Comparison of ENCODE assay signal across 1 cellular context in the genomic region with DNA sequence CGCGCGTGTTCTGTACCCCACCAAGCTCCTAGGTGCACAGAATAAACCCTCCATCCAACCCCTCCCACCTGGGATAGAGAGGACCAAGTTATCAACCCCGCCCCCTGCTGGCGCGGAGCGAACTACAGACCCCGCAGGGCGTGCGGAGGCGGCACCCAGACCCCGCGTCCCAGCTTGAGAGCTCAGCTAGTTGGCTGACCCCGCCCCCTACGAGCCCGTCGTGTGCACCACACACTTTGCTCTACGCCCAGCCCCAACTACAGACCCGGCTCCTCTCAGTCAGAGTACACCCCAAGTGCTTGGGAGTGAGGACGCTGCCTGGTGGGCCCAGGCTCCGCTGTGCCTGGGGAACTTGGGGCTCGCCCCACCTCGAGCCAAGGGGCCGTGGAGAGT.
A peak's percentile ranks its signal among the peaks of the same experiment; 100 is the strongest.
TF ChIP-seq lines count a peak whose summit lies in the region.

No MANE protein-coding gene starts in this region.

TF ChIP-seq in HepG2, 621 proteins besides CTCF, POLR2A, EP300 and RAD21 (continued from another document):
- TF ChIP-seq, protein P1, sequence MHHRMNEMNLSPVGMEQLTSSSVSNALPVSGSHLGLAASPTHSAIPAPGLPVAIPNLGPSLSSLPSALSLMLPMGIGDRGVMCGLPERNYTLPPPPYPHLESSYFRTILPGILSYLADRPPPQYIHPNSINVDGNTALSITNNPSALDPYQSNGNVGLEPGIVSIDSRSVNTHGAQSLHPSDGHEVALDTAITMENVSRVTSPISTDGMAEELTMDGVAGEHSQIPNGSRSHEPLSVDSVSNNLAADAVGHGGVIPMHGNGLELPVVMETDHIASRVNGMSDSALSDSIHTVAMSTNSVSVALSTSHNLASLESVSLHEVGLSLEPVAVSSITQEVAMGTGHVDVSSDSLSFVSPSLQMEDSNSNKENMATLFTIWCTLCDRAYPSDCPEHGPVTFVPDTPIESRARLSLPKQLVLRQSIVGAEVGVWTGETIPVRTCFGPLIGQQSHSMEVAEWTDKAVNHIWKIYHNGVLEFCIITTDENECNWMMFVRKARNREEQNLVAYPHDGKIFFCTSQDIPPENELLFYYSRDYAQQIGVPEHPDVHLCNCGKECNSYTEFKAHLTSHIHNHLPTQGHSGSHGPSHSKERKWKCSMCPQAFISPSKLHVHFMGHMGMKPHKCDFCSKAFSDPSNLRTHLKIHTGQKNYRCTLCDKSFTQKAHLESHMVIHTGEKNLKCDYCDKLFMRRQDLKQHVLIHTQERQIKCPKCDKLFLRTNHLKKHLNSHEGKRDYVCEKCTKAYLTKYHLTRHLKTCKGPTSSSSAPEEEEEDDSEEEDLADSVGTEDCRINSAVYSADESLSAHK (CRISPR knock-in tag; IDR thresholded peaks at IDR 0.05; ENCODE audit: borderline replicate concordance), result no peak
- TF ChIP-seq ZNF562 (CRISPR knock-in tag; IDR thresholded peaks at IDR 0.05; ENCODE audit: borderline replicate concordance) (no peak), ZNF556 (CRISPR knock-in tag; IDR thresholded peaks at IDR 0.05; ENCODE audit: borderline replicate concordance) (no peak), CENPX (CRISPR knock-in tag; IDR thresholded peaks at IDR 0.05) (no peak), GFI1 (CRISPR knock-in tag; IDR thresholded peaks at IDR 0.05; ENCODE audit: borderline replicate concordance) (no peak), ELK4 (CRISPR knock-in tag; IDR thresholded peaks at IDR 0.05; ENCODE audit: borderline replicate concordance) (0 out of 2 replicates have a peak, but pooled peaks have one; percentile 26), ZNF253 (CRISPR knock-in tag; IDR thresholded peaks at IDR 0.05; ENCODE audit: borderline replicate concordance) (no peak), ZNF580 (CRISPR knock-in tag; IDR thresholded peaks at IDR 0.05; ENCODE audit: borderline replicate concordance, low read depth) (no peak), ZNF609 (CRISPR knock-in tag; IDR thresholded peaks at IDR 0.05; ENCODE audit: borderline replicate concordance) (no peak), SRY (CRISPR knock-in tag; IDR thresholded peaks at IDR 0.05) (0 out of 2 replicates have a peak, but pooled peaks have one; percentile 39), STAG1 (CRISPR knock-in tag; IDR thresholded peaks at IDR 0.05) (peak; percentile 56), CHCHD3 (CRISPR knock-in tag; IDR thresholded peaks at IDR 0.05) (no peak), DR1 (CRISPR knock-in tag; IDR thresholded peaks at IDR 0.05) (no peak), ZNF225 (CRISPR knock-in tag; IDR thresholded peaks at IDR 0.05) (0 out of 2 replicates have a peak, but pooled peaks have one; percentile 11), ZNF235 (CRISPR knock-in tag; IDR thresholded peaks at IDR 0.05; ENCODE audit: borderline replicate concordance) (no peak), ZNF510 (CRISPR knock-in tag; IDR thresholded peaks at IDR 0.05; ENCODE audit: low read depth) (no peak), PITX1 (CRISPR knock-in tag; IDR thresholded peaks at IDR 0.05) (no peak)
- TF ChIP-seq, protein P2, sequence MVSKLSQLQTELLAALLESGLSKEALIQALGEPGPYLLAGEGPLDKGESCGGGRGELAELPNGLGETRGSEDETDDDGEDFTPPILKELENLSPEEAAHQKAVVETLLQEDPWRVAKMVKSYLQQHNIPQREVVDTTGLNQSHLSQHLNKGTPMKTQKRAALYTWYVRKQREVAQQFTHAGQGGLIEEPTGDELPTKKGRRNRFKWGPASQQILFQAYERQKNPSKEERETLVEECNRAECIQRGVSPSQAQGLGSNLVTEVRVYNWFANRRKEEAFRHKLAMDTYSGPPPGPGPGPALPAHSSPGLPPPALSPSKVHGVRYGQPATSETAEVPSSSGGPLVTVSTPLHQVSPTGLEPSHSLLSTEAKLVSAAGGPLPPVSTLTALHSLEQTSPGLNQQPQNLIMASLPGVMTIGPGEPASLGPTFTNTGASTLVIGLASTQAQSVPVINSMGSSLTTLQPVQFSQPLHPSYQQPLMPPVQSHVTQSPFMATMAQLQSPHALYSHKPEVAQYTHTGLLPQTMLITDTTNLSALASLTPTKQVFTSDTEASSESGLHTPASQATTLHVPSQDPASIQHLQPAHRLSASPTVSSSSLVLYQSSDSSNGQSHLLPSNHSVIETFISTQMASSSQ (IDR thresholded peaks at IDR 0.05; ENCODE audit: low read depth), result no peak
- TF ChIP-seq, protein P2 (CRISPR knock-in tag; IDR thresholded peaks at IDR 0.05; ENCODE audit: borderline replicate concordance), result no peak
- TF ChIP-seq, protein P3, sequence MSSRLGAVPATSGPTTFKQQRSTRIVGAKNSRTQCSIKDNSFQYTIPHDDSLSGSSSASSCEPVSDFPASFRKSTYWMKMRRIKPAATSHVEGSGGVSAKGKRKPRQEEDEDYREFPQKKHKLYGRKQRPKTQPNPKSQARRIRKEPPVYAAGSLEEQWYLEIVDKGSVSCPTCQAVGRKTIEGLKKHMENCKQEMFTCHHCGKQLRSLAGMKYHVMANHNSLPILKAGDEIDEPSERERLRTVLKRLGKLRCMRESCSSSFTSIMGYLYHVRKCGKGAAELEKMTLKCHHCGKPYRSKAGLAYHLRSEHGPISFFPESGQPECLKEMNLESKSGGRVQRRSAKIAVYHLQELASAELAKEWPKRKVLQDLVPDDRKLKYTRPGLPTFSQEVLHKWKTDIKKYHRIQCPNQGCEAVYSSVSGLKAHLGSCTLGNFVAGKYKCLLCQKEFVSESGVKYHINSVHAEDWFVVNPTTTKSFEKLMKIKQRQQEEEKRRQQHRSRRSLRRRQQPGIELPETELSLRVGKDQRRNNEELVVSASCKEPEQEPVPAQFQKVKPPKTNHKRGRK (CRISPR knock-in tag; IDR thresholded peaks at IDR 0.05), result no peak
- TF ChIP-seq, protein P4, sequence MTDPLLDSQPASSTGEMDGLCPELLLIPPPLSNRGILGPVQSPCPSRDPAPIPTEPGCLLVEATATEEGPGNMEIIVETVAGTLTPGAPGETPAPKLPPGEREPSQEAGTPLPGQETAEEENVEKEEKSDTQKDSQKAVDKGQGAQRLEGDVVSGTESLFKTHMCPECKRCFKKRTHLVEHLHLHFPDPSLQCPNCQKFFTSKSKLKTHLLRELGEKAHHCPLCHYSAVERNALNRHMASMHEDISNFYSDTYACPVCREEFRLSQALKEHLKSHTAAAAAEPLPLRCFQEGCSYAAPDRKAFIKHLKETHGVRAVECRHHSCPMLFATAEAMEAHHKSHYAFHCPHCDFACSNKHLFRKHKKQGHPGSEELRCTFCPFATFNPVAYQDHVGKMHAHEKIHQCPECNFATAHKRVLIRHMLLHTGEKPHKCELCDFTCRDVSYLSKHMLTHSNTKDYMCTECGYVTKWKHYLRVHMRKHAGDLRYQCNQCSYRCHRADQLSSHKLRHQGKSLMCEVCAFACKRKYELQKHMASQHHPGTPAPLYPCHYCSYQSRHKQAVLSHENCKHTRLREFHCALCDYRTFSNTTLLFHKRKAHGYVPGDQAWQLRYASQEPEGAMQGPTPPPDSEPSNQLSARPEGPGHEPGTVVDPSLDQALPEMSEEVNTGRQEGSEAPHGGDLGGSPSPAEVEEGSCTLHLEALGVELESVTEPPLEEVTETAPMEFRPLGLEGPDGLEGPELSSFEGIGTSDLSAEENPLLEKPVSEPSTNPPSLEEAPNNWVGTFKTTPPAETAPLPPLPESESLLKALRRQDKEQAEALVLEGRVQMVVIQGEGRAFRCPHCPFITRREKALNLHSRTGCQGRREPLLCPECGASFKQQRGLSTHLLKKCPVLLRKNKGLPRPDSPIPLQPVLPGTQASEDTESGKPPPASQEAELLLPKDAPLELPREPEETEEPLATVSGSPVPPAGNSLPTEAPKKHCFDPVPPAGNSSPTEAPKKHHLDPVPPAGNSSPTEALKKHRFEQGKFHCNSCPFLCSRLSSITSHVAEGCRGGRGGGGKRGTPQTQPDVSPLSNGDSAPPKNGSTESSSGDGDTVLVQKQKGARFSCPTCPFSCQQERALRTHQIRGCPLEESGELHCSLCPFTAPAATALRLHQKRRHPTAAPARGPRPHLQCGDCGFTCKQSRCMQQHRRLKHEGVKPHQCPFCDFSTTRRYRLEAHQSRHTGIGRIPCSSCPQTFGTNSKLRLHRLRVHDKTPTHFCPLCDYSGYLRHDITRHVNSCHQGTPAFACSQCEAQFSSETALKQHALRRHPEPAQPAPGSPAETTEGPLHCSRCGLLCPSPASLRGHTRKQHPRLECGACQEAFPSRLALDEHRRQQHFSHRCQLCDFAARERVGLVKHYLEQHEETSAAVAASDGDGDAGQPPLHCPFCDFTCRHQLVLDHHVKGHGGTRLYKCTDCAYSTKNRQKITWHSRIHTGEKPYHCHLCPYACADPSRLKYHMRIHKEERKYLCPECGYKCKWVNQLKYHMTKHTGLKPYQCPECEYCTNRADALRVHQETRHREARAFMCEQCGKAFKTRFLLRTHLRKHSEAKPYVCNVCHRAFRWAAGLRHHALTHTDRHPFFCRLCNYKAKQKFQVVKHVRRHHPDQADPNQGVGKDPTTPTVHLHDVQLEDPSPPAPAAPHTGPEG (CRISPR knock-in tag; IDR thresholded peaks at IDR 0.05), result 0 out of 2 replicates have a peak, but pooled peaks have one; percentile 23
- TF ChIP-seq, protein P5, sequence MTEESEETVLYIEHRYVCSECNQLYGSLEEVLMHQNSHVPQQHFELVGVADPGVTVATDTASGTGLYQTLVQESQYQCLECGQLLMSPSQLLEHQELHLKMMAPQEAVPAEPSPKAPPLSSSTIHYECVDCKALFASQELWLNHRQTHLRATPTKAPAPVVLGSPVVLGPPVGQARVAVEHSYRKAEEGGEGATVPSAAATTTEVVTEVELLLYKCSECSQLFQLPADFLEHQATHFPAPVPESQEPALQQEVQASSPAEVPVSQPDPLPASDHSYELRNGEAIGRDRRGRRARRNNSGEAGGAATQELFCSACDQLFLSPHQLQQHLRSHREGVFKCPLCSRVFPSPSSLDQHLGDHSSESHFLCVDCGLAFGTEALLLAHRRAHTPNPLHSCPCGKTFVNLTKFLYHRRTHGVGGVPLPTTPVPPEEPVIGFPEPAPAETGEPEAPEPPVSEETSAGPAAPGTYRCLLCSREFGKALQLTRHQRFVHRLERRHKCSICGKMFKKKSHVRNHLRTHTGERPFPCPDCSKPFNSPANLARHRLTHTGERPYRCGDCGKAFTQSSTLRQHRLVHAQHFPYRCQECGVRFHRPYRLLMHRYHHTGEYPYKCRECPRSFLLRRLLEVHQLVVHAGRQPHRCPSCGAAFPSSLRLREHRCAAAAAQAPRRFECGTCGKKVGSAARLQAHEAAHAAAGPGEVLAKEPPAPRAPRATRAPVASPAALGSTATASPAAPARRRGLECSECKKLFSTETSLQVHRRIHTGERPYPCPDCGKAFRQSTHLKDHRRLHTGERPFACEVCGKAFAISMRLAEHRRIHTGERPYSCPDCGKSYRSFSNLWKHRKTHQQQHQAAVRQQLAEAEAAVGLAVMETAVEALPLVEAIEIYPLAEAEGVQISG (CRISPR knock-in tag; IDR thresholded peaks at IDR 0.05), result peak; percentile 96
